Comparison of ENCODE assay signal across 32 cellular contexts in the genomic region with DNA sequence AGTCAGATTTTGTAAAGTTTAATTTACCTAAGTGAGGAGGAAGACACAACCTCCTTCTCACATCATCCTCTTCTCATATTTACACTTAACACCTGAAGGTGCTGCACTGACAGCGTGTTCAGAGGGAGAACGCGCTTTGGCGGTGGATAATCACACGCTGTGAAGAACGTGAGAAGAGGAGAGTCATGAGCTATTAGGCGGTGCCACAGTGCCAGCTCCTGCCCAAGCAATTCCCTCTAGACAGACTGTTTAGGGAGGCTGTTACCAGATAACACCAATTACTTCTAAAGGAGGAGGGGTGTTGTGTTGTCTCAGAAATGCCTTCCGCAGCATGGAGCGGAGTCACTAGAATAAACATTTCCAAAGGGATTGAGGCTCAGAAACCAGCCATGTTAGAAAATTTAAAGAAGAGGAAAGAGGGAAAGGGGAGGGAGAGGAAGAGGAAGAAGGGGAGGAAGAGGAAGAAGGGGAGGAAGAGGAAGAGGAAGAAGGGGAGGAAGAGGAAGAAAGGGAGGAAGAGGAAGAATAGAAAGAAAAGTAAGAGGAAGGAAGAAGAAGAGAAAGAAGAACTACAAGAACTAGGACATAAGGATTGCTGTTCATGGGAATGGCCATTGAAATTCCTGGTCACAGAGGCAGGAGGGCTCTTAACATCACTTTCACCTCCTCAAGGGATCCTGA.
"Had no signal": no experiment of that assay in that cellular context is flagged by ENCODE, and none has a peak within 500 bp of the region (broad histone marks: within the 10 kb centered on the region; RNA-seq: fewer than 3 reads in every experiment).

No MANE protein-coding gene starts in this region.

- H3K9me3 ChIP-seq: adrenal gland, colonic mucosa, esophagus squamous epithelium, left ventricle myocardium inferior, mucosa of descending colon, pancreas, prostate gland, stomach, thyroid gland, upper lobe of left lung, vagina had no signal

- DNase-seq: activated CD4-positive, alpha-beta T cell treated with anti-CD3 and anti-CD28 coated beads for 48 hours; activated CD4-positive, alpha-beta T cell treated with anti-CD3 and anti-CD28 coated beads, Interleukin-2, amount 50 U/mL, for 48 hours; activated CD8-positive, alpha-beta memory T cell treated with anti-CD3 and anti-CD28 coated beads for 24 hours; activated effector memory CD4-positive, alpha-beta T cell treated with anti-CD3 and anti-CD28 coated beads, Interleukin-2, amount 50 U/mL, for 16 hours; activated naive CD4-positive, alpha-beta T cell treated with anti-CD3 and anti-CD28 coated beads for 36 hours; activated naive CD8-positive, alpha-beta T cell treated with anti-CD3 and anti-CD28 coated beads for 36 hours; adrenal gland; aorta; cerebellar nuclear complex; colonic mucosa; effector CD8-positive, alpha-beta T cell; esophagus squamous epithelium; foreskin melanocyte; left ventricle myocardium inferior; mucosa of descending colon; nucleus accumbens; pancreas; retina; stimulated activated CD4-positive, alpha-beta T cell treated with anti-CD3 and anti-CD28 coated beads, Interleukin-1b, Interleukin-23, amount 100 ng/mL, for 48 hours; stimulated activated CD4-positive, alpha-beta T cell treated with anti-CD3 and anti-CD28 coated beads, Interleukin-4, amount 100 ng/mL, for 4 hours; stimulated activated CD8-positive, alpha-beta memory T cell treated with anti-CD3 and anti-CD28 coated beads, Interleukin-4, amount 100 ng/mL, for 48 hours; stomach; thyroid gland; upper lobe of left lung had no signal

- H3K4me1 ChIP-seq: adrenal gland, colonic mucosa, esophagus squamous epithelium, pancreas, prostate gland, stomach, thyroid gland, upper lobe of left lung, vagina had no signal

- ATAC-seq: mucosa of descending colon; pancreas; stimulated activated memory B cell treated with anti-CD40 and anti-IgM and Interleukin-4, amounts not matched to agents 10 μg/mL and 1 μg/mL and 100 μg/mL, for 72 hours had no signal

- H3K27ac ChIP-seq: adrenal gland, cardiac muscle cell, colonic mucosa, epithelial cell of prostate, esophagus squamous epithelium, left ventricle myocardium inferior, pancreas, prostate gland, stomach, thyroid gland, upper lobe of left lung, vagina, VCaP had no signal

- H3K4me3 ChIP-seq: adrenal gland, cardiac muscle cell, colonic mucosa, esophagus squamous epithelium, left ventricle myocardium inferior, lung, mucosa of descending colon, pancreas, prostate gland, smooth muscle cell, stomach, thyroid gland, upper lobe of left lung, vagina had no signal

- H3K27me3 ChIP-seq: adrenal gland, cardiac muscle cell, colonic mucosa, esophagus squamous epithelium, pancreas, stomach, thyroid gland, upper lobe of left lung, vagina had no signal

- H3K36me3 ChIP-seq: adrenal gland, cardiac muscle cell, colonic mucosa, esophagus squamous epithelium, pancreas, prostate gland, stomach, thyroid gland, upper lobe of left lung, vagina had no signal
